In the genomic region with DNA sequence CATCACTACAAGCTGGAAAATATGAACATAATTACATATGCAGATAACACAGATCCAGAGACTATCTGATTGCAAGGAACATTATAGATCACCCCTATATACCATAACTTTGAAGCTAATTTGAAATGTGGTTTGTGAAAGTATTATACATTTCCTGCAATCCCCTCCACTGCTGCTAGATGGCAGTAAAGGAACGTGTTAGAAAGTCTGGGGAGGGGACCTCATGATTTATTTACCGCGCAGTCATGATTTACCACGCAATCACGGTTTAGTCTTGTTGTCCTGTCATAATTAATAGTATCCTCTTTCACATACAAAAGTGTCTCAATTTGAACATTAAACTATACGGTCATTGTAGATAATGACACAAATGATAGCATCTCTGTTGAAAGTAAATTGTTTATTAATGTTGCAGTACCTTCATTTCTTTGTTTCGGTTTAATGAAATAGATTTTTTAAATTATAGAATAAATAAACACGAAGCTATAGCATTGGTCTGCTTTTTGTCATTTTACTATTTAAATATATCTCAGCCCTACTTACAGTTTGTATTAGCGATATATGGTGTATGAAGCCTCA, we compare ENCODE assay signal across 9 cellular contexts.
DNase-seq lines count a peak whose midpoint lies in the region; ATAC-seq and TF ChIP-seq lines count a peak whose summit lies in the region.
"Had no signal": no experiment of that assay in that cellular context is flagged by ENCODE, and none has a peak within 500 bp of the region (broad histone marks: within the 10 kb centered on the region; RNA-seq: fewer than 3 reads in every experiment).

No MANE protein-coding gene starts in this region.

- no peak overlapping the region for H3K27ac ChIP-seq in lower lobe of right lung
- H3K27ac ChIP-seq: SJSA1 had no signal

- H3K4me3 Mint-ChIP-seq in stimulated activated naive CD8-positive, alpha-beta T cell treated with anti-CD3 and anti-CD28 coated beads, Interleukin-15, Interleukin-2, amounts not matched to agents 100 ng/mL and 50 ng/mL, for 24 hours: peak overlapping the region; percentile 55

- TF ChIP-seq CTCF in cardiac fibroblast (IDR thresholded peaks at IDR 0.05; ENCODE audit: low read depth, low read length) (peak; percentile 90), lower lobe of right lung (IDR thresholded peaks at IDR 0.05) (peak; percentile 67)

- DNase-seq in COLO668 (lab: John Stamatoyannopoulos, UW; ENCODE audit: unreplicated experiment) (peak; percentile 45), GM19240 (ENCODE audit: insufficient read length, low spot score) (peak; percentile 23), NCI-H1048 (lab: John Stamatoyannopoulos, UW) (peak; percentile 5), T-helper 22 cell (ENCODE audit: low read depth) (peak; percentile 25), cardiac fibroblast (ENCODE audit: low read depth in 2 of 2) (peak; percentile 79 to 80), lower lobe of right lung (no peak)

- peaks cover 6% of the 10 kb centered on the region for H3K4me1 Mint-ChIP-seq in stimulated activated naive CD8-positive, alpha-beta T cell treated with anti-CD3 and anti-CD28 coated beads, Interleukin-15, Interleukin-2, amounts not matched to agents 100 ng/mL and 50 ng/mL, for 24 hours (ENCODE audit: low read depth)

- H3K9me3 Mint-ChIP-seq in stimulated activated naive CD8-positive, alpha-beta T cell treated with anti-CD3 and anti-CD28 coated beads, Interleukin-15, Interleukin-2, amounts not matched to agents 100 ng/mL and 50 ng/mL, for 24 hours: no peaks in the 10 kb centered on the region

- intact Hi-C loops in lower lobe of right lung (cut with DNase I): no loop called here

- no peaks in the 10 kb centered on the region for H3K9me3 ChIP-seq in lower lobe of right lung
- H3K9me3 ChIP-seq: SJSA1 had no signal

- H3K27me3 Mint-ChIP-seq in stimulated activated naive CD8-positive, alpha-beta T cell treated with anti-CD3 and anti-CD28 coated beads, Interleukin-15, Interleukin-2, amounts not matched to agents 100 ng/mL and 50 ng/mL, for 24 hours: peaks cover 4% of the 10 kb centered on the region

- no peak overlapping the region for H3K27ac Mint-ChIP-seq in stimulated activated naive CD8-positive, alpha-beta T cell treated with anti-CD3 and anti-CD28 coated beads, Interleukin-15, Interleukin-2, amounts not matched to agents 100 ng/mL and 50 ng/mL, for 24 hours

- H3K36me3 ChIP-seq in lower lobe of right lung: no peaks in the 10 kb centered on the region
- H3K36me3 ChIP-seq: SJSA1 had no signal

- no peak for ATAC-seq in lower lobe of right lung
- no peak for ATAC-seq in GM21576 (IDR thresholded peaks at IDR 0.05; ENCODE audit: unreplicated experiment)

- H3K4me3 ChIP-seq in cardiac fibroblast (replicated peaks in 1 of 2; ENCODE audit: low read depth in 2 of 2, low read length in 2 of 2) (no peak overlapping the region), lower lobe of right lung (no peak overlapping the region)
- H3K4me3 ChIP-seq: SJSA1 had no signal

- no peaks in the 10 kb centered on the region for H3K4me1 ChIP-seq in lower lobe of right lung
- H3K4me1 ChIP-seq: SJSA1 had no signal

- no peaks in the 10 kb centered on the region for H3K36me3 Mint-ChIP-seq in stimulated activated naive CD8-positive, alpha-beta T cell treated with anti-CD3 and anti-CD28 coated beads, Interleukin-15, Interleukin-2, amounts not matched to agents 100 ng/mL and 50 ng/mL, for 24 hours (ENCODE audit: low read depth)

- H3K27me3 ChIP-seq in lower lobe of right lung (ENCODE audit: low read depth): no peaks in the 10 kb centered on the region
